In genomic region chr1:24003331-24003972, GRCh38 we compare ENCODE assay signal across 1 cellular context.
A peak's percentile ranks its signal among the peaks of the same experiment; 100 is the strongest.
TF ChIP-seq lines count a peak whose summit lies in the region.

No MANE protein-coding gene starts in this region.

TF ChIP-seq in GM12878, 131 proteins besides CTCF, POLR2A, EP300 and RAD21 (continued from another document and continues in another):
- TF ChIP-seq SIX5 (IDR thresholded peaks at IDR 0.05; ENCODE audit: low read depth, low read length, severe bottlenecking) (no peak), KAT2A (conservative IDR thresholded peaks at IDR 0.05; ENCODE audit: control insufficient read depth, low read depth, low read length) (no peak), HDAC6 (IDR thresholded peaks at IDR 0.05; ENCODE audit: unreplicated experiment) (no peak), ELK1 (IDR thresholded peaks at IDR 0.05; ENCODE audit: low read depth, low read length) (no peak), ZBTB33 (IDR thresholded peaks at IDR 0.05) (no peak), CHD4 (IDR thresholded peaks at IDR 0.05) (no peak), YBX1 (IDR thresholded peaks at IDR 0.05) (peak; percentile 79; the same call in 1 of the 2 replicates), FOS (IDR thresholded peaks at IDR 0.05; ENCODE audit: borderline replicate concordance, extremely low read depth, insufficient read length) (no peak), CHD2 (IDR thresholded peaks at IDR 0.05; ENCODE audit: borderline replicate concordance, low read depth, low read length) (no peak), RELA (IDR thresholded peaks at IDR 0.05; ENCODE audit: borderline replicate concordance, partially characterized antibody) (no peak), HDAC2 (IDR thresholded peaks at IDR 0.05) (no peak), SMARCA5 (IDR thresholded peaks at IDR 0.05) (no peak), SMAD5 (IDR thresholded peaks at IDR 0.05; ENCODE audit: low read depth) (no peak), SP1 (IDR thresholded peaks at IDR 0.05; ENCODE audit: low read depth, low read length) (no peak), MYB (IDR thresholded peaks at IDR 0.05; ENCODE audit: borderline replicate concordance, low read depth, low read length) (no peak), KLF5 (IDR thresholded peaks at IDR 0.05; ENCODE audit: partially characterized antibody) (no peak), ESRRA (IDR thresholded peaks at IDR 0.05; ENCODE audit: low read length) (no peak), NFYA (IDR thresholded peaks at IDR 0.05; ENCODE audit: borderline replicate concordance, low read depth, low read length) (no peak), JUND (IDR thresholded peaks at IDR 0.05; ENCODE audit: low read depth, low read length) (no peak), IRF5 (IDR thresholded peaks at IDR 0.05; ENCODE audit: borderline replicate concordance) (no peak), CREB1 (IDR thresholded peaks at IDR 0.05; ENCODE audit: low read depth) (no peak), TARDBP (IDR thresholded peaks at IDR 0.05; ENCODE audit: borderline replicate concordance) (no peak), SMAD1 (IDR thresholded peaks at IDR 0.05; ENCODE audit: low read depth, partially characterized antibody) (peak; percentile 45), SPI1 (IDR thresholded peaks at IDR 0.05; ENCODE audit: borderline replicate concordance, insufficient read depth, low read depth, low read length) (no peak), SUZ12 (IDR thresholded peaks at IDR 0.05; ENCODE audit: unreplicated experiment) (no peak), JUNB (IDR thresholded peaks at IDR 0.05) (no peak), IKZF1 (conservative IDR thresholded peaks at IDR 0.05) (no peak; the same call in 1 of the 2 replicates), CHD1 (IDR thresholded peaks at IDR 0.05; ENCODE audit: low read depth, low read length) (no peak), RB1 (IDR thresholded peaks at IDR 0.05; ENCODE audit: borderline replicate concordance) (peak; percentile 74; the same call in 1 of the 2 replicates), SREBF1 (IDR thresholded peaks at IDR 0.05; ENCODE audit: low read length) (no peak), PML (IDR thresholded peaks at IDR 0.05; ENCODE audit: low read length) (no peak), RFX5 (IDR thresholded peaks at IDR 0.05; ENCODE audit: low read depth, low read length) (no peak), CBX5 (IDR thresholded peaks at IDR 0.05; ENCODE audit: low read depth) (no peak), EED (IDR thresholded peaks at IDR 0.05; ENCODE audit: low read depth) (0 out of 2 replicates have a peak, but pooled peaks have one; percentile 15), GABPA (IDR thresholded peaks at IDR 0.05; ENCODE audit: low read depth) (no peak), ZNF24 (IDR thresholded peaks at IDR 0.05) (peak; percentile 21; the same call in 1 of the 2 replicates), IRF3 (IDR thresholded peaks at IDR 0.05) (no peak), TCF3 (IDR thresholded peaks at IDR 0.05; ENCODE audit: borderline replicate concordance, insufficient read depth, low read depth, low read length) (no peak), E4F1 (IDR thresholded peaks at IDR 0.05; ENCODE audit: borderline replicate concordance, partially characterized antibody) (no peak), TCF7 (IDR thresholded peaks at IDR 0.05; ENCODE audit: borderline replicate concordance) (no peak), BACH1 (IDR thresholded peaks at IDR 0.05; ENCODE audit: borderline replicate concordance) (no peak), IRF4 (IDR thresholded peaks at IDR 0.05; ENCODE audit: low read depth, low read length) (no peak), CEBPB (IDR thresholded peaks at IDR 0.05; ENCODE audit: borderline replicate concordance in 1 of 2, low read depth in 2 of 2, low read length in 2 of 2) (no peak), NR2C1 (IDR thresholded peaks at IDR 0.05) (no peak), RBBP5 (conservative IDR thresholded peaks at IDR 0.05) (no peak), ZNF274 (IDR thresholded peaks at IDR 0.05; ENCODE audit: insufficient read depth, insufficient read length) (no peak), PAX5 (IDR thresholded peaks at IDR 0.05; ENCODE audit: borderline replicate concordance, low read depth, low read length) (0 out of 2 replicates have a peak, but pooled peaks have one; percentile 17), EZH2 (IDR thresholded peaks at IDR 0.05; ENCODE audit: borderline replicate concordance, control insufficient read depth, low read depth, low read length) (no peak)
- TF ChIP-seq, protein P1, sequence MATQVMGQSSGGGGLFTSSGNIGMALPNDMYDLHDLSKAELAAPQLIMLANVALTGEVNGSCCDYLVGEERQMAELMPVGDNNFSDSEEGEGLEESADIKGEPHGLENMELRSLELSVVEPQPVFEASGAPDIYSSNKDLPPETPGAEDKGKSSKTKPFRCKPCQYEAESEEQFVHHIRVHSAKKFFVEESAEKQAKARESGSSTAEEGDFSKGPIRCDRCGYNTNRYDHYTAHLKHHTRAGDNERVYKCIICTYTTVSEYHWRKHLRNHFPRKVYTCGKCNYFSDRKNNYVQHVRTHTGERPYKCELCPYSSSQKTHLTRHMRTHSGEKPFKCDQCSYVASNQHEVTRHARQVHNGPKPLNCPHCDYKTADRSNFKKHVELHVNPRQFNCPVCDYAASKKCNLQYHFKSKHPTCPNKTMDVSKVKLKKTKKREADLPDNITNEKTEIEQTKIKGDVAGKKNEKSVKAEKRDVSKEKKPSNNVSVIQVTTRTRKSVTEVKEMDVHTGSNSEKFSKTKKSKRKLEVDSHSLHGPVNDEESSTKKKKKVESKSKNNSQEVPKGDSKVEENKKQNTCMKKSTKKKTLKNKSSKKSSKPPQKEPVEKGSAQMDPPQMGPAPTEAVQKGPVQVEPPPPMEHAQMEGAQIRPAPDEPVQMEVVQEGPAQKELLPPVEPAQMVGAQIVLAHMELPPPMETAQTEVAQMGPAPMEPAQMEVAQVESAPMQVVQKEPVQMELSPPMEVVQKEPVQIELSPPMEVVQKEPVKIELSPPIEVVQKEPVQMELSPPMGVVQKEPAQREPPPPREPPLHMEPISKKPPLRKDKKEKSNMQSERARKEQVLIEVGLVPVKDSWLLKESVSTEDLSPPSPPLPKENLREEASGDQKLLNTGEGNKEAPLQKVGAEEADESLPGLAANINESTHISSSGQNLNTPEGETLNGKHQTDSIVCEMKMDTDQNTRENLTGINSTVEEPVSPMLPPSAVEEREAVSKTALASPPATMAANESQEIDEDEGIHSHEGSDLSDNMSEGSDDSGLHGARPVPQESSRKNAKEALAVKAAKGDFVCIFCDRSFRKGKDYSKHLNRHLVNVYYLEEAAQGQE (IDR thresholded peaks at IDR 0.05; ENCODE audit: low read depth, low read length) = no peak
- TF ChIP-seq, protein P2, sequence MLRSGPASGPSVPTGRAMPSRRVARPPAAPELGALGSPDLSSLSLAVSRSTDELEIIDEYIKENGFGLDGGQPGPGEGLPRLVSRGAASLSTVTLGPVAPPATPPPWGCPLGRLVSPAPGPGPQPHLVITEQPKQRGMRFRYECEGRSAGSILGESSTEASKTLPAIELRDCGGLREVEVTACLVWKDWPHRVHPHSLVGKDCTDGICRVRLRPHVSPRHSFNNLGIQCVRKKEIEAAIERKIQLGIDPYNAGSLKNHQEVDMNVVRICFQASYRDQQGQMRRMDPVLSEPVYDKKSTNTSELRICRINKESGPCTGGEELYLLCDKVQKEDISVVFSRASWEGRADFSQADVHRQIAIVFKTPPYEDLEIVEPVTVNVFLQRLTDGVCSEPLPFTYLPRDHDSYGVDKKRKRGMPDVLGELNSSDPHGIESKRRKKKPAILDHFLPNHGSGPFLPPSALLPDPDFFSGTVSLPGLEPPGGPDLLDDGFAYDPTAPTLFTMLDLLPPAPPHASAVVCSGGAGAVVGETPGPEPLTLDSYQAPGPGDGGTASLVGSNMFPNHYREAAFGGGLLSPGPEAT (IDR thresholded peaks at IDR 0.05; ENCODE audit: low read depth) = no peak
- TF ChIP-seq, protein P3, sequence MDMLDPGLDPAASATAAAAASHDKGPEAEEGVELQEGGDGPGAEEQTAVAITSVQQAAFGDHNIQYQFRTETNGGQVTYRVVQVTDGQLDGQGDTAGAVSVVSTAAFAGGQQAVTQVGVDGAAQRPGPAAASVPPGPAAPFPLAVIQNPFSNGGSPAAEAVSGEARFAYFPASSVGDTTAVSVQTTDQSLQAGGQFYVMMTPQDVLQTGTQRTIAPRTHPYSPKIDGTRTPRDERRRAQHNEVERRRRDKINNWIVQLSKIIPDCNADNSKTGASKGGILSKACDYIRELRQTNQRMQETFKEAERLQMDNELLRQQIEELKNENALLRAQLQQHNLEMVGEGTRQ (IDR thresholded peaks at IDR 0.05; ENCODE audit: borderline replicate concordance, low read depth, low read length) = no peak
- TF ChIP-seq, protein P4, sequence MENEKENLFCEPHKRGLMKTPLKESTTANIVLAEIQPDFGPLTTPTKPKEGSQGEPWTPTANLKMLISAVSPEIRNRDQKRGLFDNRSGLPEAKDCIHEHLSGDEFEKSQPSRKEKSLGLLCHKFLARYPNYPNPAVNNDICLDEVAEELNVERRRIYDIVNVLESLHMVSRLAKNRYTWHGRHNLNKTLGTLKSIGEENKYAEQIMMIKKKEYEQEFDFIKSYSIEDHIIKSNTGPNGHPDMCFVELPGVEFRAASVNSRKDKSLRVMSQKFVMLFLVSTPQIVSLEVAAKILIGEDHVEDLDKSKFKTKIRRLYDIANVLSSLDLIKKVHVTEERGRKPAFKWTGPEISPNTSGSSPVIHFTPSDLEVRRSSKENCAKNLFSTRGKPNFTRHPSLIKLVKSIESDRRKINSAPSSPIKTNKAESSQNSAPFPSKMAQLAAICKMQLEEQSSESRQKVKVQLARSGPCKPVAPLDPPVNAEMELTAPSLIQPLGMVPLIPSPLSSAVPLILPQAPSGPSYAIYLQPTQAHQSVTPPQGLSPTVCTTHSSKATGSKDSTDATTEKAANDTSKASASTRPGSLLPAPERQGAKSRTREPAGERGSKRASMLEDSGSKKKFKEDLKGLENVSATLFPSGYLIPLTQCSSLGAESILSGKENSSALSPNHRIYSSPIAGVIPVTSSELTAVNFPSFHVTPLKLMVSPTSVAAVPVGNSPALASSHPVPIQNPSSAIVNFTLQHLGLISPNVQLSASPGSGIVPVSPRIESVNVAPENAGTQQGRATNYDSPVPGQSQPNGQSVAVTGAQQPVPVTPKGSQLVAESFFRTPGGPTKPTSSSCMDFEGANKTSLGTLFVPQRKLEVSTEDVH (IDR thresholded peaks at IDR 0.05; ENCODE audit: low read depth, partially characterized antibody) = no peak
